8 cellular contexts compared by ENCODE assay signal in genomic region chr10:47438857-47439474, GRCh38. TPM values are rescaled to one million over a fixed set of nuclear protein-coding genes. Genes with fewer than 3 reads are reported as not detected.
DNase-seq lines count a peak whose midpoint lies in the region; ATAC-seq and TF ChIP-seq lines count a peak whose summit lies in the region.

No MANE protein-coding gene starts in this region.

- H3K27ac ChIP-seq in Peyer's patch (no peak overlapping the region), uterus (no peak overlapping the region)

- POLR2A ChIA-PET in AG04449 (lab: Yijun Ruan, JAX) = no interaction called here

- in situ Hi-C loops in HAP-1 (cut with MboI; ENCODE audit: low sequenced_read_pairs) = no loop called here

- H3K36me3 ChIP-seq in HAP-1 (replicated peaks) (no peaks in the 10 kb centered on the region), Peyer's patch (no peaks in the 10 kb centered on the region), uterus (no peaks in the 10 kb centered on the region)

- intact Hi-C loops in uterus (cut with DNase I; ENCODE audit: low total_unique reads) = no loop called here

- H3K27me3 ChIP-seq in HAP-1 (ENCODE audit: low read depth) = peaks cover 2% of the 10 kb centered on the region; the same call in 1 of the 2 replicates
- no peaks in the 10 kb centered on the region for H3K27me3 ChIP-seq in Peyer's patch
- no peaks in the 10 kb centered on the region for H3K27me3 ChIP-seq in uterus

- TF ChIP-seq CTCF in AG04449 (IDR thresholded peaks at IDR 0.05; ENCODE audit: insufficient read depth, low read length, missing control alignments) (peak; percentile 63), Peyer's patch (IDR thresholded peaks at IDR 0.05) (peak in 4 of 6 experiments; percentile 34 to 86 (median 82)), fibroblast of pulmonary artery (IDR thresholded peaks at IDR 0.05; ENCODE audit: low read length, missing control alignments) (peak; percentile 88), uterus (IDR thresholded peaks at IDR 0.05) (no peak)

- no peak overlapping the region for H3K4me3 ChIP-seq in AG04449 (ENCODE audit: low read depth, low read length)
- H3K4me3 ChIP-seq in HAP-1 = no peak overlapping the region
- H3K4me3 ChIP-seq in Peyer's patch = no peak overlapping the region
- H3K4me3 ChIP-seq in fibroblast of pulmonary artery (replicated peaks; ENCODE audit: low read depth, low read length) = no peak overlapping the region
- H3K4me3 ChIP-seq in skeletal muscle cell (ENCODE audit: low read depth, low read length) = no peak overlapping the region
- no peak overlapping the region for H3K4me3 ChIP-seq in uterus

- CTCF ChIA-PET in AG04449 (lab: Yijun Ruan, JAX) = interaction anchor here (0.6 to 3.2 kb wide), 10 partner anchors 9 to 75 kb away, joined by 3 to 13 read pairs (median 6); no protein-coding TSS in a partner anchor

- H3K4me1 ChIP-seq in HAP-1 = no peaks in the 10 kb centered on the region
- no peaks in the 10 kb centered on the region for H3K4me1 ChIP-seq in Peyer's patch
- H3K4me1 ChIP-seq in uterus = no peaks in the 10 kb centered on the region

- DNase-seq in AG04449 (ENCODE audit: low read depth, low spot score) (peak; percentile 23), HAP-1 (ENCODE audit: low spot score in 2 of 2) (peak; percentile 10 to 55), Peyer's patch (peak in 2 of 3 donors; percentile 57 to 74), fibroblast of pulmonary artery (ENCODE audit: low read depth) (peak; percentile 82), skeletal muscle cell (ENCODE audit: low read depth) (peak; percentile 20), uterus (no peak)
- no peak for DNase-seq in stimulated activated CD4-positive, alpha-beta T cell treated with anti-CD3 and anti-CD28 coated beads, Interleukin-2, amount 100 ng/mL, for 24 hours

- ATAC-seq in HG02610 (IDR thresholded peaks at IDR 0.05; ENCODE audit: unreplicated experiment) = no peak

- no peak for TF ChIP-seq POLR2A in Peyer's patch (IDR thresholded peaks at IDR 0.05)
- TF ChIP-seq POLR2A in uterus (IDR thresholded peaks at IDR 0.05) = no peak

- H3K9me3 ChIP-seq in HAP-1 (no peaks in the 10 kb centered on the region), Peyer's patch (no peaks in the 10 kb centered on the region), uterus (peaks cover 0 to 6% of the 10 kb centered on the region in 2 donors)

RNA-seq across cellular contexts. Expression of gene ANXA8, which starts 44.9 kb away (rescaled TPM):
- not detected for total RNA-seq in Peyer's patch
- total RNA-seq in uterus = under 1 TPM in 1 of 4 donors, not detected in 3; 0.67 TPM

RNA-seq across cellular contexts. Expression of gene FAM25G, which starts 52.5 kb away (rescaled TPM):
- total RNA-seq in Peyer's patch (not detected), uterus (not detected)

RNA-seq across cellular contexts. Expression of gene ZNF488, which starts 54.9 kb away (rescaled TPM):
- total RNA-seq in Peyer's patch (10 to 100 TPM in 3 of 4 donors, 1 to 10 TPM in 1; 4.1 to 23.5 (median 16.1) TPM), uterus (under 1 TPM in 2 of 4 donors, not detected in 2; 0.21 TPM)

Comparison
In these comparisons a context has a peak if more than half of its experiments do, and no peak if none do; other contexts are left out.
1. DNase-seq: peak in AG04449 (single experiment), HAP-1 (2 of 2), Peyer's patch (2 of 3), fibroblast of pulmonary artery (single experiment) and skeletal muscle cell (single experiment); none in uterus (0 of 2) and stimulated activated CD4-positive, alpha-beta T cell treated with anti-CD3 and anti-CD28 coated beads, Interleukin-2, amount 100 ng/mL, for 24 hours (0 of 2).
2. CTCF ChIP-seq: peak in AG04449 (single experiment), Peyer's patch (4 of 6) and fibroblast of pulmonary artery (single experiment); none in uterus (0 of 4).
3. RNA of gene ZNF488, which starts 54.9 kb away (total RNA-seq): 4.1 to 23.5 TPM in Peyer's patch; 0.21 TPM in uterus; every median in the first group is over 4 times any median in the second.